1 cellular context compared by ENCODE assay signal in the genomic region with DNA sequence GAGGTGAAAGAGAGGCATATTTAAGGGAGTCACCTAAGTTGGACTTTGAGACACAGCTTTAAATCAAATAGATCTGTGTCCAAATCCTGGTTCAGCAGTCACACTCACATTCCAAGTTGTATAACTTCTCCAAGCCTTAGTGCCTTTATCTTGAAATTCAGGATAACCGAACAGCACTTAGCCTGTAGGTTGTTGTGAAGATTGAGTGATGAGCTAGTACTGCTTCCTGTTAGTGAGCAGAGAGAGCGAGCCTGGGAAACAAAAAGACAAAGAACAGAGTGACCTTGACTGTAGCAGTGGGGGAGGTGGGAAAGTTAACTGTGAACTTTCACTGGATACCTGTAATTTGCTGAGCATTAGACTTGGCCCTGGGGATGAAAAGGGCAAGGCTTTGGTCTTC.
TF ChIP-seq lines count a peak whose summit lies in the region.

No MANE protein-coding gene starts in this region.

TF ChIP-seq in WTC11, 78 proteins besides CTCF, POLR2A, EP300 and RAD21 (continued from another document):
- TF ChIP-seq ZNF423 (CRISPR knock-in tag; IDR thresholded peaks at IDR 0.05) (no peak), ZNF671 (CRISPR knock-in tag; IDR thresholded peaks at IDR 0.05) (no peak), E2F1 (CRISPR knock-in tag; IDR thresholded peaks at IDR 0.05) (no peak), ZNF263 (CRISPR knock-in tag; IDR thresholded peaks at IDR 0.05; ENCODE audit: low read depth) (no peak), ZBTB21 (CRISPR knock-in tag; IDR thresholded peaks at IDR 0.05; ENCODE audit: borderline replicate concordance) (no peak), NR2C2 (CRISPR knock-in tag; IDR thresholded peaks at IDR 0.05) (no peak), JUN (CRISPR knock-in tag; IDR thresholded peaks at IDR 0.05) (no peak), ZNF281 (CRISPR knock-in tag; IDR thresholded peaks at IDR 0.05) (no peak), IRF1 (CRISPR knock-in tag; IDR thresholded peaks at IDR 0.05) (no peak), ELF4 (CRISPR knock-in tag; IDR thresholded peaks at IDR 0.05; ENCODE audit: low read depth) (no peak), SP1 (CRISPR knock-in tag; conservative IDR thresholded peaks at IDR 0.05) (no peak)
- TF ChIP-seq, protein P1, sequence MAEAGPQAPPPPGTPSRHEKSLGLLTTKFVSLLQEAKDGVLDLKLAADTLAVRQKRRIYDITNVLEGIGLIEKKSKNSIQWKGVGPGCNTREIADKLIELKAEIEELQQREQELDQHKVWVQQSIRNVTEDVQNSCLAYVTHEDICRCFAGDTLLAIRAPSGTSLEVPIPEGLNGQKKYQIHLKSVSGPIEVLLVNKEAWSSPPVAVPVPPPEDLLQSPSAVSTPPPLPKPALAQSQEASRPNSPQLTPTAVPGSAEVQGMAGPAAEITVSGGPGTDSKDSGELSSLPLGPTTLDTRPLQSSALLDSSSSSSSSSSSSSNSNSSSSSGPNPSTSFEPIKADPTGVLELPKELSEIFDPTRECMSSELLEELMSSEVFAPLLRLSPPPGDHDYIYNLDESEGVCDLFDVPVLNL (CRISPR knock-in tag; IDR thresholded peaks at IDR 0.05; ENCODE audit: borderline replicate concordance, low read depth), result no peak
- TF ChIP-seq, protein P2, sequence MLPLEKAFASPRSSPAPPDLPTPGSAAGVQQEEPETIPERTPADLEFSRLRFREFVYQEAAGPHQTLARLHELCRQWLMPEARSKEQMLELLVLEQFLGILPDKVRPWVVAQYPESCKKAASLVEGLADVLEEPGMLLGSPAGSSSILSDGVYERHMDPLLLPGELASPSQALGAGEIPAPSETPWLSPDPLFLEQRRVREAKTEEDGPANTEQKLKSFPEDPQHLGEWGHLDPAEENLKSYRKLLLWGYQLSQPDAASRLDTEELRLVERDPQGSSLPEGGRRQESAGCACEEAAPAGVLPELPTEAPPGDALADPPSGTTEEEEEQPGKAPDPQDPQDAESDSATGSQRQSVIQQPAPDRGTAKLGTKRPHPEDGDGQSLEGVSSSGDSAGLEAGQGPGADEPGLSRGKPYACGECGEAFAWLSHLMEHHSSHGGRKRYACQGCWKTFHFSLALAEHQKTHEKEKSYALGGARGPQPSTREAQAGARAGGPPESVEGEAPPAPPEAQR (CRISPR knock-in tag; IDR thresholded peaks at IDR 0.05), result no peak
- TF ChIP-seq, protein P3, sequence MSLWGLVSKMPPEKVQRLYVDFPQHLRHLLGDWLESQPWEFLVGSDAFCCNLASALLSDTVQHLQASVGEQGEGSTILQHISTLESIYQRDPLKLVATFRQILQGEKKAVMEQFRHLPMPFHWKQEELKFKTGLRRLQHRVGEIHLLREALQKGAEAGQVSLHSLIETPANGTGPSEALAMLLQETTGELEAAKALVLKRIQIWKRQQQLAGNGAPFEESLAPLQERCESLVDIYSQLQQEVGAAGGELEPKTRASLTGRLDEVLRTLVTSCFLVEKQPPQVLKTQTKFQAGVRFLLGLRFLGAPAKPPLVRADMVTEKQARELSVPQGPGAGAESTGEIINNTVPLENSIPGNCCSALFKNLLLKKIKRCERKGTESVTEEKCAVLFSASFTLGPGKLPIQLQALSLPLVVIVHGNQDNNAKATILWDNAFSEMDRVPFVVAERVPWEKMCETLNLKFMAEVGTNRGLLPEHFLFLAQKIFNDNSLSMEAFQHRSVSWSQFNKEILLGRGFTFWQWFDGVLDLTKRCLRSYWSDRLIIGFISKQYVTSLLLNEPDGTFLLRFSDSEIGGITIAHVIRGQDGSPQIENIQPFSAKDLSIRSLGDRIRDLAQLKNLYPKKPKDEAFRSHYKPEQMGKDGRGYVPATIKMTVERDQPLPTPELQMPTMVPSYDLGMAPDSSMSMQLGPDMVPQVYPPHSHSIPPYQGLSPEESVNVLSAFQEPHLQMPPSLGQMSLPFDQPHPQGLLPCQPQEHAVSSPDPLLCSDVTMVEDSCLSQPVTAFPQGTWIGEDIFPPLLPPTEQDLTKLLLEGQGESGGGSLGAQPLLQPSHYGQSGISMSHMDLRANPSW (CRISPR knock-in tag; conservative IDR thresholded peaks at IDR 0.05; ENCODE audit: low read depth), result no peak
